ENCODE assay signal across 15 cellular contexts in genomic region chr2:126495189-126495588, GRCh38.
DNase-seq lines count a peak whose midpoint lies in the region; TF ChIP-seq lines count a peak whose summit lies in the region.
"Had no signal": no experiment of that assay in that cellular context is flagged by ENCODE, and none has a peak within 500 bp of the region (broad histone marks: within the 10 kb centered on the region; RNA-seq: fewer than 3 reads in every experiment).

No MANE protein-coding gene starts in this region.

- CTCF ChIA-PET in activated CD4-positive, alpha-beta memory T cell treated with anti-CD3 and anti-CD28 coated beads for 36 hours (lab: Charles Lee), result interaction anchor here (0.7 kb wide), 1 partner anchor 13 kb away, joined by 3 read pairs; no protein-coding TSS in a partner anchor

- TF ChIP-seq CTCF in C4-2B (conservative IDR thresholded peaks at IDR 0.05), result no peak
- TF ChIP-seq CTCF in LNCaP clone FGC (IDR thresholded peaks at IDR 0.05; ENCODE audit: control insufficient read depth, extremely low read depth, insufficient read depth), result no peak
- TF ChIP-seq CTCF in brain microvascular endothelial cell (IDR thresholded peaks at IDR 0.05; ENCODE audit: low read depth, low read length, missing control alignments), result no peak

- in situ Hi-C loops in brain microvascular endothelial cell (cut with HindIII; ENCODE audit: low pct_ligation_motif_present, low sequenced_read_pairs), result no loop called here

- H3K4me1 Mint-ChIP-seq in activated CD4-positive, alpha-beta memory T cell treated with anti-CD3 and anti-CD28 coated beads for 36 hours (ENCODE audit: low read depth), result no peaks in the 10 kb centered on the region

- no peak overlapping the region for H3K27ac Mint-ChIP-seq in activated CD4-positive, alpha-beta memory T cell treated with anti-CD3 and anti-CD28 coated beads for 36 hours
- H3K27ac Mint-ChIP-seq: CD8-positive, alpha-beta T cell had no signal

- POLR2A ChIA-PET in activated CD4-positive, alpha-beta memory T cell treated with anti-CD3 and anti-CD28 coated beads for 36 hours (lab: Charles Lee), result no interaction called here

- H3K36me3 ChIP-seq in brain microvascular endothelial cell (replicated peaks), result no peaks in the 10 kb centered on the region
- H3K36me3 ChIP-seq: BLaER1, HAP-1 had no signal

- H3K4me3 ChIP-seq in LNCaP clone FGC (ENCODE audit: low read depth, low read length) (no peak overlapping the region), brain microvascular endothelial cell (ENCODE audit: low read depth, low read length) (no peak overlapping the region)
- H3K4me3 ChIP-seq: BLaER1, GM23248, HAP-1 had no signal

- DNase-seq in LNCaP clone FGC (ENCODE audit: low read depth) (peak; percentile 17), brain microvascular endothelial cell (peak; percentile 22), renal cortical epithelial cell (ENCODE audit: low read depth) (peak; percentile 5), NCI-H2196 (lab: John Stamatoyannopoulos, UW; ENCODE audit: unreplicated experiment) (no peak)
- DNase-seq in stimulated activated CD4-positive, alpha-beta T cell treated with anti-CD3 and anti-CD28 coated beads, Interleukin-4, amount 100 ng/mL, for 24 hours, result no peak
- no peak for DNase-seq in activated CD4-positive, alpha-beta memory T cell treated with anti-CD3 and anti-CD28 coated beads for 36 hours
- DNase-seq: 8988T; Calu3; CD8-positive, alpha-beta T cell; DMS79 treated with DMSO at 0.1 percent for 48 hours; GF-D8; GM23248 had no signal

- H3K4me3 Mint-ChIP-seq in activated CD4-positive, alpha-beta memory T cell treated with anti-CD3 and anti-CD28 coated beads for 36 hours, result no peak overlapping the region
- H3K4me3 Mint-ChIP-seq: CD8-positive, alpha-beta T cell had no signal

- peaks cover 16% of the 10 kb centered on the region for H3K9me3 Mint-ChIP-seq in activated CD4-positive, alpha-beta memory T cell treated with anti-CD3 and anti-CD28 coated beads for 36 hours

- no peaks in the 10 kb centered on the region for H3K27me3 ChIP-seq in brain microvascular endothelial cell (replicated peaks)
- H3K27me3 ChIP-seq: BLaER1 had no signal

- H3K27me3 Mint-ChIP-seq in activated CD4-positive, alpha-beta memory T cell treated with anti-CD3 and anti-CD28 coated beads for 36 hours, result peaks cover 13% of the 10 kb centered on the region

- intact Hi-C loops in activated CD4-positive, alpha-beta memory T cell treated with anti-CD3 and anti-CD28 coated beads for 36 hours (cut with micrococcal nuclease), result no loop called here

- H3K27ac ChIP-seq in C4-2B (peak overlapping the region; percentile 46; the same call in 1 of the 2 replicates), brain microvascular endothelial cell (no peak overlapping the region)
- H3K27ac ChIP-seq: BLaER1, GM23248 had no signal

- H3K36me3 Mint-ChIP-seq in activated CD4-positive, alpha-beta memory T cell treated with anti-CD3 and anti-CD28 coated beads for 36 hours, result no peaks in the 10 kb centered on the region
- H3K36me3 Mint-ChIP-seq: CD8-positive, alpha-beta T cell had no signal

Comparison
In these comparisons a context has a peak if more than half of its experiments do, and no peak if none do; other contexts are left out.
1. DNase-seq: peak in LNCaP clone FGC (single experiment), brain microvascular endothelial cell (single experiment) and renal cortical epithelial cell (single experiment); none in NCI-H2196 (single experiment), stimulated activated CD4-positive, alpha-beta T cell treated with anti-CD3 and anti-CD28 coated beads, Interleukin-4, amount 100 ng/mL, for 24 hours (single experiment) and activated CD4-positive, alpha-beta memory T cell treated with anti-CD3 and anti-CD28 coated beads for 36 hours (single experiment).